In genomic region chr11:61996933-61997332, GRCh38 we compare ENCODE assay signal across 1 cellular context.
TF ChIP-seq lines count a peak whose summit lies in the region.

No MANE protein-coding gene starts in this region.

TF ChIP-seq in HepG2, 621 proteins besides CTCF, POLR2A, EP300 and RAD21 (continued from another document and continues in another):
- TF ChIP-seq ASH2L (IDR thresholded peaks at IDR 0.05; ENCODE audit: insufficient read length, low read depth, low read length) (no peak), PLRG1 (conservative IDR thresholded peaks at IDR 0.05) (no peak), ZNF430 (CRISPR knock-in tag; IDR thresholded peaks at IDR 0.05) (no peak), FOXO1 (CRISPR knock-in tag; IDR thresholded peaks at IDR 0.05) (no peak), ZNF256 (CRISPR knock-in tag; conservative IDR thresholded peaks at IDR 0.05) (no peak), ZBTB38 (CRISPR knock-in tag; IDR thresholded peaks at IDR 0.05) (peak; percentile 93), HDAC1 (CRISPR knock-in tag; IDR thresholded peaks at IDR 0.05) (0 out of 2 replicates have a peak, but pooled peaks have one; percentile 21), ZNF382 (CRISPR knock-in tag; IDR thresholded peaks at IDR 0.05; ENCODE audit: borderline replicate concordance) (no peak), HNRNPLL (IDR thresholded peaks at IDR 0.05; ENCODE audit: low read depth, low read length, poor library complexity, severe bottlenecking) (no peak), SRSF1 (optimal IDR thresholded peaks at IDR 0.05; ENCODE audit: low read depth, low read length) (no peak), JUN (CRISPR knock-in tag; IDR thresholded peaks at IDR 0.05) (no peak), SALL1 (CRISPR knock-in tag; IDR thresholded peaks at IDR 0.05) (peak; percentile 53; the same call in 1 of the 2 replicates), ATF5 (CRISPR knock-in tag; IDR thresholded peaks at IDR 0.05; ENCODE audit: low read depth) (no peak), ZNF432 (CRISPR knock-in tag; IDR thresholded peaks at IDR 0.05; ENCODE audit: borderline replicate concordance) (no peak), ZNF329 (CRISPR knock-in tag; IDR thresholded peaks at IDR 0.05; ENCODE audit: low read depth) (no peak), DBP (CRISPR knock-in tag; IDR thresholded peaks at IDR 0.05; ENCODE audit: not compliant biosample characterization) (no peak), ZNF441 (CRISPR knock-in tag; IDR thresholded peaks at IDR 0.05; ENCODE audit: borderline replicate concordance) (no peak), NBN (conservative IDR thresholded peaks at IDR 0.05) (no peak), ZNF839 (CRISPR knock-in tag; IDR thresholded peaks at IDR 0.05; ENCODE audit: borderline replicate concordance) (no peak), USF2 (IDR thresholded peaks at IDR 0.05; ENCODE audit: low read depth, low read length) (no peak), USF2 (CRISPR knock-in tag; IDR thresholded peaks at IDR 0.05; ENCODE audit: borderline replicate concordance) (no peak), HOXA9 (CRISPR knock-in tag; IDR thresholded peaks at IDR 0.05; ENCODE audit: borderline replicate concordance) (no peak), NR2F6 (IDR thresholded peaks at IDR 0.05) (no peak), NR2F6 (CRISPR knock-in tag; IDR thresholded peaks at IDR 0.05) (0 out of 2 replicates have a peak, but pooled peaks have one; percentile 10), THRA (CRISPR knock-in tag; IDR thresholded peaks at IDR 0.05; ENCODE audit: borderline replicate concordance) (no peak), ATM (IDR thresholded peaks at IDR 0.05; ENCODE audit: borderline replicate concordance) (no peak), BRD4 (CRISPR knock-in tag; IDR thresholded peaks at IDR 0.05) (no peak), NFE2L1 (CRISPR knock-in tag; IDR thresholded peaks at IDR 0.05; ENCODE audit: borderline replicate concordance) (no peak), ELF4 (CRISPR knock-in tag; IDR thresholded peaks at IDR 0.05; ENCODE audit: borderline replicate concordance) (no peak), IRF9 (CRISPR knock-in tag; IDR thresholded peaks at IDR 0.05; ENCODE audit: borderline replicate concordance) (no peak), NFYB (CRISPR knock-in tag; IDR thresholded peaks at IDR 0.05) (no peak), U2AF1 (optimal IDR thresholded peaks at IDR 0.05; ENCODE audit: low read depth, low read length) (no peak), SP2 (CRISPR knock-in tag; IDR thresholded peaks at IDR 0.05) (no peak), YEATS4 (CRISPR knock-in tag; IDR thresholded peaks at IDR 0.05; ENCODE audit: borderline replicate concordance) (no peak), ZNF367 (CRISPR knock-in tag; IDR thresholded peaks at IDR 0.05; ENCODE audit: borderline replicate concordance) (no peak), CSRNP2 (CRISPR knock-in tag; conservative IDR thresholded peaks at IDR 0.05; ENCODE audit: low read depth) (no peak), ZNF644 (CRISPR knock-in tag; IDR thresholded peaks at IDR 0.05; ENCODE audit: low read depth) (0 out of 2 replicates have a peak, but pooled peaks have one; percentile 36), FIP1L1 (IDR thresholded peaks at IDR 0.05; ENCODE audit: borderline replicate concordance, insufficient read depth, low read depth, low read length) (no peak), TCF7 (IDR thresholded peaks at IDR 0.05; ENCODE audit: low read depth) (no peak), SOX13 (IDR thresholded peaks at IDR 0.05) (peak; percentile 89), SOX13 (CRISPR knock-in tag; conservative IDR thresholded peaks at IDR 0.05 in 1 of 2, IDR thresholded peaks at IDR 0.05 in 1 of 2) (peak in 1 of 2 experiments; percentile 97; a peak in 2 of 4 replicates), ZNF788 (CRISPR knock-in tag; IDR thresholded peaks at IDR 0.05; ENCODE audit: borderline replicate concordance) (no peak), ZNF282 (IDR thresholded peaks at IDR 0.05; ENCODE audit: partially characterized antibody) (no peak), ZNF44 (CRISPR knock-in tag; IDR thresholded peaks at IDR 0.05) (no peak), ZNF207 (IDR thresholded peaks at IDR 0.05; ENCODE audit: borderline replicate concordance) (no peak), CSRNP1 (CRISPR knock-in tag; IDR thresholded peaks at IDR 0.05) (no peak), TEAD2 (CRISPR knock-in tag; IDR thresholded peaks at IDR 0.05) (no peak), FOXC1 (CRISPR knock-in tag; IDR thresholded peaks at IDR 0.05; ENCODE audit: borderline replicate concordance) (no peak), HBP1 (CRISPR knock-in tag; IDR thresholded peaks at IDR 0.05; ENCODE audit: low read depth) (no peak), FLYWCH1 (CRISPR knock-in tag; IDR thresholded peaks at IDR 0.05) (no peak), ZNF331 (CRISPR knock-in tag; IDR thresholded peaks at IDR 0.05) (peak; percentile 51; the same call in 1 of the 2 replicates), MXI1 (IDR thresholded peaks at IDR 0.05; ENCODE audit: borderline replicate concordance, low read depth, low read length) (no peak), ZNF577 (CRISPR knock-in tag; IDR thresholded peaks at IDR 0.05; ENCODE audit: borderline replicate concordance, low read depth) (no peak), HDAC6 (IDR thresholded peaks at IDR 0.05; ENCODE audit: low read depth, low read length) (no peak), MTERF4 (CRISPR knock-in tag; IDR thresholded peaks at IDR 0.05) (no peak), GPBP1L1 (CRISPR knock-in tag; IDR thresholded peaks at IDR 0.05) (no peak), ZBTB8A (CRISPR knock-in tag; IDR thresholded peaks at IDR 0.05; ENCODE audit: borderline replicate concordance, low read depth) (no peak), STAT5B (CRISPR knock-in tag; IDR thresholded peaks at IDR 0.05) (no peak), ZNF232 (CRISPR knock-in tag; IDR thresholded peaks at IDR 0.05; ENCODE audit: borderline replicate concordance) (no peak), HDAC2 (CRISPR knock-in tag; IDR thresholded peaks at IDR 0.05) (peak; percentile 57; the same call in 1 of the 2 replicates), NCOR1 (IDR thresholded peaks at IDR 0.05; ENCODE audit: borderline replicate concordance, low read length) (no peak; the same call in 1 of the 2 replicates), ZNF615 (CRISPR knock-in tag; IDR thresholded peaks at IDR 0.05; ENCODE audit: borderline replicate concordance) (no peak)
